ENCODE assay signal across 23 cellular contexts in genomic region chr16:924063-924462, GRCh38. TPM values are rescaled to one million over a fixed set of nuclear protein-coding genes. Genes with fewer than 3 reads are reported as not detected.
"Had no signal": no experiment of that assay in that cellular context is flagged by ENCODE, and none has a peak within 500 bp of the region (broad histone marks: within the 10 kb centered on the region; RNA-seq: fewer than 3 reads in every experiment).

No MANE protein-coding gene starts in this region.

- H3K9ac ChIP-seq: neural progenitor cell, parathyroid adenoma had no signal

- H2AFZ ChIP-seq: hepatocyte, neural progenitor cell, parathyroid adenoma had no signal

- H3K4me2 ChIP-seq: hepatocyte, neural progenitor cell had no signal

- H3K9me3 ChIP-seq: lower lobe of right lung, psoas muscle, right lobe of liver, tibial nerve, uterus had no signal

- H3K27ac ChIP-seq: hepatocyte, lower lobe of right lung, neural progenitor cell, neutrophil, parathyroid adenoma, psoas muscle, right lobe of liver, spleen, tibial nerve, uterus had no signal

- ATAC-seq: left lobe of liver; lower lobe of right lung; natural killer cell; psoas muscle; right lobe of liver; stimulated activated effector memory CD8-positive, alpha-beta T cell treated with anti-CD3 and anti-CD28 coated beads, Interleukin-12 subunit alpha, Interleukin-12 subunit beta, amount 100 ng/mL, for 72 hours; stimulated activated naive CD8-positive, alpha-beta T cell treated with anti-CD3 and anti-CD28 coated beads, Interleukin-15, amount 100 ng/mL, for 72 hours had no signal

- H3K4me3 ChIP-seq: hepatocyte, lower lobe of right lung, neural progenitor cell, psoas muscle, right lobe of liver, spleen, tibial nerve, uterus had no signal

- H3K36me3 ChIP-seq: neural progenitor cell, right lobe of liver, uterus had no signal

- H3K27me3 ChIP-seq: hepatocyte, neutrophil, right lobe of liver, spleen, tibial nerve, uterus had no signal

- H3K4me1 ChIP-seq: lower lobe of right lung, neural progenitor cell, parathyroid adenoma, psoas muscle, right lobe of liver, uterus had no signal

- DNase-seq: islet precursor cell; lower lobe of right lung; mammary epithelial cell; mesendoderm; naive B cell; natural killer cell; nephron progenitor cell; occipital lobe; spleen; stimulated activated CD4-positive, alpha-beta T cell treated with anti-CD3 and anti-CD28 coated beads, Interleukin-4, amount 100 ng/mL, for 24 hours; stimulated activated naive CD4-positive, alpha-beta T cell; stimulated activated naive CD8-positive, alpha-beta T cell treated with anti-CD3 and anti-CD28 coated beads, Interleukin-15, amount 100 ng/mL, for 72 hours; substantia nigra; uterus had no signal

RNA-seq across cellular contexts. Expression of gene SOX8, which starts 57.5 kb away (rescaled TPM):
- total RNA-seq: left lobe of liver, natural killer cell had no signal
- polyA plus RNA-seq: mammary epithelial cell had no signal
